Comparison of ENCODE assay signal across 25 cellular contexts in the genomic region with DNA sequence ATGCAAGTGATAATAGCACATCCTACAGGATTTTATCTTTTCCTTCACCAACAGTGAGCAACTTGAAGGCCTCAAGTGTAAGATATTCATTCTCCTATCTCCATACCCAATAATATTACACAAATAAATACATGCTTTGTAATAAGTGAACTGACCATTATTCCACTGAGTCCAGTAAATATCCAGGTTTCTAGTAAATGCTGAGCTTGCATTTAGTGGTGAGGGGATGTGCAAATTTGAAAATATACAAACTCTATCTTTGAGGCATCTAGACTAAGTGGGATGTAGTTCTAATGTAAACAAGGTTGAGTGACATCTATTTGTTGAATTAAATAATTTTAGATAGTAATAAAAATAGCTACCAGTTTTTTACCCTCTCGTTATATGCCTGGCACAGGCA.
"Had no signal": no experiment of that assay in that cellular context is flagged by ENCODE, and none has a peak within 500 bp of the region (broad histone marks: within the 10 kb centered on the region; RNA-seq: fewer than 3 reads in every experiment).

No MANE protein-coding gene starts in this region.

- H3K9me3 ChIP-seq: colonic mucosa, gastrocnemius medialis, mucosa of descending colon had no signal

- ATAC-seq: effector memory CD8-positive, alpha-beta T cell; esophagus mucosa; gastrocnemius medialis; heart right ventricle; left cardiac atrium; left lung; left ventricle myocardium superior; lower lobe of right lung; mucosa of descending colon had no signal

- FAIRE-seq: endometrium, islet of Langerhans, keratinocyte had no signal

- H3K27ac ChIP-seq: colonic mucosa, epithelial cell of prostate, esophagus squamous epithelium, gastrocnemius medialis, heart right ventricle, left lung, lower lobe of right lung had no signal

- H3K4me3 ChIP-seq: colonic mucosa, esophagus squamous epithelium, gastrocnemius medialis, heart right ventricle, left lung, lower lobe of right lung, mucosa of descending colon had no signal

- H3K36me3 ChIP-seq: colonic mucosa, esophagus squamous epithelium, gastrocnemius medialis, heart right ventricle, left lung, lower lobe of right lung had no signal

- H3K27me3 ChIP-seq: colonic mucosa, esophagus squamous epithelium, gastrocnemius medialis, heart right ventricle, left lung had no signal

- DNase-seq: colonic mucosa; cortex of kidney; effector CD8-positive, alpha-beta T cell; effector memory CD8-positive, alpha-beta T cell; endodermal cell; erythroblast; esophagus squamous epithelium; foreskin fibroblast; foreskin melanocyte; gastrocnemius medialis; glutamatergic neuron; head of caudate nucleus; heart right ventricle; hippocampal formation; left cardiac atrium; left lung; left ventricle myocardium superior; lower lobe of right lung; mucosa of descending colon; naive B cell had no signal

- H3K4me1 ChIP-seq: colonic mucosa, esophagus squamous epithelium, gastrocnemius medialis, heart right ventricle, left lung, lower lobe of right lung had no signal
